ENCODE assay signal across 20 cellular contexts in the genomic region with DNA sequence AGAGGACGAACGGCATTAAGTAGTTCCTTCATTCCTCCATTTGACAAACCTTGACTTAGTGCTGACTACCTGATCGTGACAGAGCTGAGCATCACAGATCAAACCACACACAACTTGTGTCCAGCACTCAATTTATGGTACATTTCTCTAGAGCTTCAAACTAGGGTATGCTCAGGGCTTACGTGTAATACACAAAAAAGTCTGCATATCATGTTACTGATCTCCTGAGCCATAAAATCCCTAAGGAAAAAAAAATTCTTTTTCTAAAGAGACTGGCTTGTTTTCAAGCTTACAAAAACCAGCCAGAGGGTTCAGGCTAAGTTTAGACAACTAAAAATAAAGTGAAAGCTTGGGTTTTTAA.
DNase-seq lines count a peak whose midpoint lies in the region; TF ChIP-seq lines count a peak whose summit lies in the region.
"Had no signal": no experiment of that assay in that cellular context is flagged by ENCODE, and none has a peak within 500 bp of the region (broad histone marks: within the 10 kb centered on the region; RNA-seq: fewer than 3 reads in every experiment).

No MANE protein-coding gene starts in this region.

- no peak overlapping the region for H3K4me3 Mint-ChIP-seq in chondrocyte (ENCODE audit: unreplicated experiment)
- H3K4me3 Mint-ChIP-seq in nephron = peak overlapping the region in 1 of 3 experiments; percentile 31
- H3K4me3 Mint-ChIP-seq in glutamatergic neuron (ENCODE audit: unreplicated experiment) = no peak overlapping the region

- H3K27me3 ChIP-seq in tibial artery = no peaks in the 10 kb centered on the region

- peaks cover 13% of the 10 kb centered on the region for H3K36me3 Mint-ChIP-seq in chondrocyte (ENCODE audit: low read depth)
- no peaks in the 10 kb centered on the region for H3K36me3 Mint-ChIP-seq in nephron (ENCODE audit: low read depth)
- peaks cover 25% of the 10 kb centered on the region for H3K36me3 Mint-ChIP-seq in glutamatergic neuron (ENCODE audit: unreplicated experiment)

- peak overlapping the region; percentile 57 to 62 for H3K27ac ChIP-seq in tibial artery
- H3K27ac ChIP-seq: C4-2B, KMS-11 had no signal

- H3K4me3 ChIP-seq in tibial artery = peak overlapping the region in 1 of 2 donors; percentile 22

- H3K36me3 ChIP-seq in tibial artery = no peaks in the 10 kb centered on the region

- H3K9me3 Mint-ChIP-seq in chondrocyte (ENCODE audit: low read depth) = peaks cover 27% of the 10 kb centered on the region
- peaks cover 32% of the 10 kb centered on the region for H3K9me3 Mint-ChIP-seq in nephron
- H3K9me3 Mint-ChIP-seq in glutamatergic neuron (ENCODE audit: unreplicated experiment) = peaks cover 11% of the 10 kb centered on the region

- TF ChIP-seq CTCF in chondrocyte (IDR thresholded peaks at IDR 0.05) = no peak
- TF ChIP-seq CTCF in nephron (IDR thresholded peaks at IDR 0.05; ENCODE audit: unreplicated experiment in 3 of 3) = no peak
- no peak for TF ChIP-seq CTCF in tibial artery (IDR thresholded peaks at IDR 0.05)
- TF ChIP-seq CTCF in glutamatergic neuron (IDR thresholded peaks at IDR 0.05; ENCODE audit: partially characterized antibody, unreplicated experiment) = no peak

- H3K4me1 Mint-ChIP-seq in chondrocyte (ENCODE audit: low read depth) = peaks cover 21% of the 10 kb centered on the region
- H3K4me1 Mint-ChIP-seq in nephron = peaks cover 30% of the 10 kb centered on the region
- no peaks in the 10 kb centered on the region for H3K4me1 Mint-ChIP-seq in glutamatergic neuron (ENCODE audit: low read depth, unreplicated experiment)

- H3K27ac Mint-ChIP-seq in chondrocyte (ENCODE audit: unreplicated experiment) = peak overlapping the region; percentile 83
- peak overlapping the region; percentile 55 to 94 (median 86) for H3K27ac Mint-ChIP-seq in nephron
- H3K27ac Mint-ChIP-seq in glutamatergic neuron (ENCODE audit: unreplicated experiment) = no peak overlapping the region

- peak; percentile 40 for DNase-seq in NCI-H2171 (lab: John Stamatoyannopoulos, UW)
- DNase-seq in chondrocyte (ENCODE audit: low spot score) = no peak
- no peak for DNase-seq in tibial artery
- no peak for DNase-seq in glomerular visceral epithelial cell (ENCODE audit: extremely low spot score)
- DNase-seq in HK-2 (ENCODE audit: unreplicated experiment) = no peak
- DNase-seq in glutamatergic neuron = no peak
- DNase-seq: GDM1, GOT3, HCEC 1CT, IMR-90, NCI-H1105, NCI-H146, NCI-H2081, NCI-H446 treated with DMSO at 0.1 percent for 48 hours, NCI-H526 treated with DMSO at 0.1 percent for 48 hours, PC-3, Right ventricle myocardium superior had no signal

- H3K9me3 ChIP-seq in tibial artery = peaks cover 0 to 10% (median 3%) of the 10 kb centered on the region in 3 donors

- intact Hi-C loops in tibial artery (cut with DNase I; ENCODE audit: low total_unique reads) = no loop called here

- peaks cover 0 to 24% (median 7%) of the 10 kb centered on the region in 4 donors for H3K4me1 ChIP-seq in tibial artery

- H3K27me3 Mint-ChIP-seq in chondrocyte (ENCODE audit: low read depth) (no peaks in the 10 kb centered on the region), nephron (ENCODE audit: low read depth) (peaks cover 13% of the 10 kb centered on the region), glutamatergic neuron (ENCODE audit: unreplicated experiment) (peaks cover 3% of the 10 kb centered on the region)
